ENCODE assay signal across 2 cellular contexts in genomic region chr6:16762265-16762546, GRCh38.
TF ChIP-seq lines count a peak whose summit lies in the region.

No MANE protein-coding gene starts in this region.

TF ChIP-seq in A549, 52 proteins besides CTCF, POLR2A, EP300 and RAD21 (continued from another document):
- TF ChIP-seq REST (IDR thresholded peaks at IDR 0.05) (no peak), MYC (IDR thresholded peaks at IDR 0.05; ENCODE audit: borderline replicate concordance, low read length) (no peak), HOXA7 (CRISPR knock-in tag; IDR thresholded peaks at IDR 0.05) (no peak), KDM5A (IDR thresholded peaks at IDR 0.05) (no peak), ZC3H11A (IDR thresholded peaks at IDR 0.05) (no peak), ZSCAN20 (CRISPR knock-in tag; IDR thresholded peaks at IDR 0.05) (no peak), HEYL (CRISPR knock-in tag; IDR thresholded peaks at IDR 0.05) (no peak), NR3C1 (IDR thresholded peaks at IDR 0.05) (no peak), PHF8 (IDR thresholded peaks at IDR 0.05; ENCODE audit: borderline replicate concordance, low read depth) (no peak), FOXS1 (CRISPR knock-in tag; IDR thresholded peaks at IDR 0.05) (no peak), FOSB (CRISPR knock-in tag; IDR thresholded peaks at IDR 0.05) (no peak), TFCP2L1 (CRISPR knock-in tag; IDR thresholded peaks at IDR 0.05) (no peak), NFE2L2 (conservative IDR thresholded peaks at IDR 0.05; ENCODE audit: low read length) (no peak)
- TF ChIP-seq, protein P1, sequence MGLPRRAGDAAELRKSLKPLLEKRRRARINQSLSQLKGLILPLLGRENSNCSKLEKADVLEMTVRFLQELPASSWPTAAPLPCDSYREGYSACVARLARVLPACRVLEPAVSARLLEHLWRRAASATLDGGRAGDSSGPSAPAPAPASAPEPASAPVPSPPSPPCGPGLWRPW (IDR thresholded peaks at IDR 0.05): no peak

TF ChIP-seq in HepG2, 621 proteins besides CTCF, POLR2A, EP300 and RAD21 (continued from another document and continues in another):
- TF ChIP-seq TP53 (CRISPR knock-in tag; conservative IDR thresholded peaks at IDR 0.05): 0 out of 2 replicates have a peak, but pooled peaks have one; percentile 45
- TF ChIP-seq ZNF687 (CRISPR knock-in tag; IDR thresholded peaks at IDR 0.05): peak; percentile 74; the same call in 1 of the 2 replicates
- TF ChIP-seq HIVEP1 (CRISPR knock-in tag; IDR thresholded peaks at IDR 0.05): 0 out of 2 replicates have a peak, but pooled peaks have one; percentile 35
- TF ChIP-seq ZNF282 (IDR thresholded peaks at IDR 0.05; ENCODE audit: partially characterized antibody): no peak
- no peak for TF ChIP-seq ATAD3A (CRISPR knock-in tag; IDR thresholded peaks at IDR 0.05)
- TF ChIP-seq ISX (CRISPR knock-in tag; conservative IDR thresholded peaks at IDR 0.05): 0 out of 2 replicates have a peak, but pooled peaks have one; percentile 17
- peak; percentile 61 for TF ChIP-seq DBP (CRISPR knock-in tag; IDR thresholded peaks at IDR 0.05; ENCODE audit: not compliant biosample characterization)
- no peak for TF ChIP-seq ZNF124 (CRISPR knock-in tag; IDR thresholded peaks at IDR 0.05)
- no peak for TF ChIP-seq THYN1 (CRISPR knock-in tag; IDR thresholded peaks at IDR 0.05; ENCODE audit: borderline replicate concordance, low read depth)
- no peak for TF ChIP-seq ARID2 (CRISPR knock-in tag; IDR thresholded peaks at IDR 0.05; ENCODE audit: borderline replicate concordance)
- no peak for TF ChIP-seq WIZ (CRISPR knock-in tag; IDR thresholded peaks at IDR 0.05)
- peak; percentile 74; the same call in 1 of the 2 replicates for TF ChIP-seq AHR (CRISPR knock-in tag; IDR thresholded peaks at IDR 0.05)
- TF ChIP-seq ASH2L (IDR thresholded peaks at IDR 0.05; ENCODE audit: insufficient read length, low read depth, low read length): peak; percentile 76
- 0 out of 2 replicates have a peak, but pooled peaks have one; percentile 14 for TF ChIP-seq ZNF678 (CRISPR knock-in tag; IDR thresholded peaks at IDR 0.05)
- no peak for TF ChIP-seq CENPX (CRISPR knock-in tag; IDR thresholded peaks at IDR 0.05)
- 0 out of 2 replicates have a peak, but pooled peaks have one; percentile 47 for TF ChIP-seq REL (CRISPR knock-in tag; conservative IDR thresholded peaks at IDR 0.05)
- peak; percentile 57; the same call in 1 of the 2 replicates for TF ChIP-seq ZNF501 (CRISPR knock-in tag; IDR thresholded peaks at IDR 0.05)
- 0 out of 2 replicates have a peak, but pooled peaks have one; percentile 3 for TF ChIP-seq ETV5 (CRISPR knock-in tag; IDR thresholded peaks at IDR 0.05; ENCODE audit: borderline replicate concordance)
- TF ChIP-seq U2AF1 (optimal IDR thresholded peaks at IDR 0.05; ENCODE audit: low read depth, low read length): peak; percentile 28
- peak; percentile 13; the same call in 1 of the 2 replicates for TF ChIP-seq IKZF5 (CRISPR knock-in tag; IDR thresholded peaks at IDR 0.05)
- no peak for TF ChIP-seq CHD2 (IDR thresholded peaks at IDR 0.05; ENCODE audit: low read depth, low read length)
- no peak for TF ChIP-seq ZNF530 (CRISPR knock-in tag; IDR thresholded peaks at IDR 0.05; ENCODE audit: low read depth)
- TF ChIP-seq, protein P2, sequence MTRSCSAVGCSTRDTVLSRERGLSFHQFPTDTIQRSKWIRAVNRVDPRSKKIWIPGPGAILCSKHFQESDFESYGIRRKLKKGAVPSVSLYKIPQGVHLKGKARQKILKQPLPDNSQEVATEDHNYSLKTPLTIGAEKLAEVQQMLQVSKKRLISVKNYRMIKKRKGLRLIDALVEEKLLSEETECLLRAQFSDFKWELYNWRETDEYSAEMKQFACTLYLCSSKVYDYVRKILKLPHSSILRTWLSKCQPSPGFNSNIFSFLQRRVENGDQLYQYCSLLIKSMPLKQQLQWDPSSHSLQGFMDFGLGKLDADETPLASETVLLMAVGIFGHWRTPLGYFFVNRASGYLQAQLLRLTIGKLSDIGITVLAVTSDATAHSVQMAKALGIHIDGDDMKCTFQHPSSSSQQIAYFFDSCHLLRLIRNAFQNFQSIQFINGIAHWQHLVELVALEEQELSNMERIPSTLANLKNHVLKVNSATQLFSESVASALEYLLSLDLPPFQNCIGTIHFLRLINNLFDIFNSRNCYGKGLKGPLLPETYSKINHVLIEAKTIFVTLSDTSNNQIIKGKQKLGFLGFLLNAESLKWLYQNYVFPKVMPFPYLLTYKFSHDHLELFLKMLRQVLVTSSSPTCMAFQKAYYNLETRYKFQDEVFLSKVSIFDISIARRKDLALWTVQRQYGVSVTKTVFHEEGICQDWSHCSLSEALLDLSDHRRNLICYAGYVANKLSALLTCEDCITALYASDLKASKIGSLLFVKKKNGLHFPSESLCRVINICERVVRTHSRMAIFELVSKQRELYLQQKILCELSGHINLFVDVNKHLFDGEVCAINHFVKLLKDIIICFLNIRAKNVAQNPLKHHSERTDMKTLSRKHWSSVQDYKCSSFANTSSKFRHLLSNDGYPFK (CRISPR knock-in tag; IDR thresholded peaks at IDR 0.05; ENCODE audit: borderline replicate concordance): peak; percentile 50; the same call in 1 of the 2 replicates
- peak; percentile 52 for TF ChIP-seq ZNF883 (CRISPR knock-in tag; IDR thresholded peaks at IDR 0.05; ENCODE audit: not compliant biosample characterization)
- TF ChIP-seq, protein P3, sequence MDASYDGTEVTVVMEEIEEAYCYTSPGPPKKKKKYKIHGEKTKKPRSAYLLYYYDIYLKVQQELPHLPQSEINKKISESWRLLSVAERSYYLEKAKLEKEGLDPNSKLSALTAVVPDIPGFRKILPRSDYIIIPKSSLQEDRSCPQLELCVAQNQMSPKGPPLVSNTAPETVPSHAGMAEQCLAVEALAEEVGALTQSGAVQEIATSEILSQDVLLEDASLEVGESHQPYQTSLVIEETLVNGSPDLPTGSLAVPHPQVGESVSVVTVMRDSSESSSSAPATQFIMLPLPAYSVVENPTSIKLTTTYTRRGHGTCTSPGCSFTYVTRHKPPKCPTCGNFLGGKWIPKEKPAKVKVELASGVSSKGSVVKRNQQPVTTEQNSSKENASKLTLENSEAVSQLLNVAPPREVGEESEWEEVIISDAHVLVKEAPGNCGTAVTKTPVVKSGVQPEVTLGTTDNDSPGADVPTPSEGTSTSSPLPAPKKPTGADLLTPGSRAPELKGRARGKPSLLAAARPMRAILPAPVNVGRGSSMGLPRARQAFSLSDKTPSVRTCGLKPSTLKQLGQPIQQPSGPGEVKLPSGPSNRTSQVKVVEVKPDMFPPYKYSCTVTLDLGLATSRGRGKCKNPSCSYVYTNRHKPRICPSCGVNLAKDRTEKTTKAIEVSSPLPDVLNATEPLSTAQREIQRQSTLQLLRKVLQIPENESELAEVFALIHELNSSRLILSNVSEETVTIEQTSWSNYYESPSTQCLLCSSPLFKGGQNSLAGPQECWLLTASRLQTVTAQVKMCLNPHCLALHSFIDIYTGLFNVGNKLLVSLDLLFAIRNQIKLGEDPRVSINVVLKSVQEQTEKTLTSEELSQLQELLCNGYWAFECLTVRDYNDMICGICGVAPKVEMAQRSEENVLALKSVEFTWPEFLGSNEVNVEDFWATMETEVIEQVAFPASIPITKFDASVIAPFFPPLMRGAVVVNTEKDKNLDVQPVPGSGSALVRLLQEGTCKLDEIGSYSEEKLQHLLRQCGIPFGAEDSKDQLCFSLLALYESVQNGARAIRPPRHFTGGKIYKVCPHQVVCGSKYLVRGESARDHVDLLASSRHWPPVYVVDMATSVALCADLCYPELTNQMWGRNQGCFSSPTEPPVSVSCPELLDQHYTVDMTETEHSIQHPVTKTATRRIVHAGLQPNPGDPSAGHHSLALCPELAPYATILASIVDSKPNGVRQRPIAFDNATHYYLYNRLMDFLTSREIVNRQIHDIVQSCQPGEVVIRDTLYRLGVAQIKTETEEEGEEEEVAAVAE (CRISPR knock-in tag; IDR thresholded peaks at IDR 0.05; ENCODE audit: borderline replicate concordance): 0 out of 2 replicates have a peak, but pooled peaks have one; percentile 19
- TF ChIP-seq, protein P4, sequence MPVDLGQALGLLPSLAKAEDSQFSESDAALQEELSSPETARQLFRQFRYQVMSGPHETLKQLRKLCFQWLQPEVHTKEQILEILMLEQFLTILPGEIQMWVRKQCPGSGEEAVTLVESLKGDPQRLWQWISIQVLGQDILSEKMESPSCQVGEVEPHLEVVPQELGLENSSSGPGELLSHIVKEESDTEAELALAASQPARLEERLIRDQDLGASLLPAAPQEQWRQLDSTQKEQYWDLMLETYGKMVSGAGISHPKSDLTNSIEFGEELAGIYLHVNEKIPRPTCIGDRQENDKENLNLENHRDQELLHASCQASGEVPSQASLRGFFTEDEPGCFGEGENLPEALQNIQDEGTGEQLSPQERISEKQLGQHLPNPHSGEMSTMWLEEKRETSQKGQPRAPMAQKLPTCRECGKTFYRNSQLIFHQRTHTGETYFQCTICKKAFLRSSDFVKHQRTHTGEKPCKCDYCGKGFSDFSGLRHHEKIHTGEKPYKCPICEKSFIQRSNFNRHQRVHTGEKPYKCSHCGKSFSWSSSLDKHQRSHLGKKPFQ (CRISPR knock-in tag; IDR thresholded peaks at IDR 0.05; ENCODE audit: insufficient replicate concordance): peak; percentile 10
- TF ChIP-seq, protein P5, sequence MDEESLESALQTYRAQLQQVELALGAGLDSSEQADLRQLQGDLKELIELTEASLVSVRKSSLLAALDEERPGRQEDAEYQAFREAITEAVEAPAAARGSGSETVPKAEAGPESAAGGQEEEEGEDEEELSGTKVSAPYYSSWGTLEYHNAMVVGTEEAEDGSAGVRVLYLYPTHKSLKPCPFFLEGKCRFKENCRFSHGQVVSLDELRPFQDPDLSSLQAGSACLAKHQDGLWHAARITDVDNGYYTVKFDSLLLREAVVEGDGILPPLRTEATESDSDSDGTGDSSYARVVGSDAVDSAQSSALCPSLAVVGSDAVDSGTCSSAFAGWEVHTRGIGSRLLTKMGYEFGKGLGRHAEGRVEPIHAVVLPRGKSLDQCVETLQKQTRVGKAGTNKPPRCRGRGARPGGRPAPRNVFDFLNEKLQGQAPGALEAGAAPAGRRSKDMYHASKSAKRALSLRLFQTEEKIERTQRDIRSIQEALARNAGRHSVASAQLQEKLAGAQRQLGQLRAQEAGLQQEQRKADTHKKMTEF (CRISPR knock-in tag; IDR thresholded peaks at IDR 0.05): no peak
- no peak for TF ChIP-seq HNRNPH1 (optimal IDR thresholded peaks at IDR 0.05; ENCODE audit: low read depth, low read length)
- TF ChIP-seq ZFP91 (CRISPR knock-in tag; IDR thresholded peaks at IDR 0.05; ENCODE audit: borderline replicate concordance): peak; percentile 11; the same call in 1 of the 2 replicates
- TF ChIP-seq NR2F2 (IDR thresholded peaks at IDR 0.05; ENCODE audit: borderline replicate concordance, low read depth): 0 out of 2 replicates have a peak, but pooled peaks have one; percentile 10
- peak; percentile 62; the same call in 1 of the 2 replicates for TF ChIP-seq SRY (CRISPR knock-in tag; IDR thresholded peaks at IDR 0.05)
- no peak for TF ChIP-seq SKI (IDR thresholded peaks at IDR 0.05; ENCODE audit: partially characterized antibody)
- 0 out of 2 replicates have a peak, but pooled peaks have one; percentile 14 for TF ChIP-seq ZNF891 (CRISPR knock-in tag; IDR thresholded peaks at IDR 0.05)
- TF ChIP-seq ZNF564 (CRISPR knock-in tag; IDR thresholded peaks at IDR 0.05): no peak; the same call in 1 of the 2 replicates
- TF ChIP-seq ZSCAN30 (CRISPR knock-in tag; IDR thresholded peaks at IDR 0.05): no peak
- no peak for TF ChIP-seq ZMAT3 (CRISPR knock-in tag; conservative IDR thresholded peaks at IDR 0.05)
